ENCODE assay signal across 8 cellular contexts in genomic region chr1:233790662-233791371, GRCh38.
DNase-seq lines count a peak whose midpoint lies in the region; ATAC-seq and TF ChIP-seq lines count a peak whose summit lies in the region.

No MANE protein-coding gene starts in this region.

- H3K27me3 Mint-ChIP-seq in neural crest cell (ENCODE audit: low read depth), result peaks cover 10% of the 10 kb centered on the region

- peak; percentile 94 for ATAC-seq in GM19452 (IDR thresholded peaks at IDR 0.05; ENCODE audit: unreplicated experiment)
- peak; percentile 94 for ATAC-seq in HG03565 (IDR thresholded peaks at IDR 0.05; ENCODE audit: unreplicated experiment)
- ATAC-seq in HG03196 (IDR thresholded peaks at IDR 0.05; ENCODE audit: unreplicated experiment), result no peak

- H3K4me3 Mint-ChIP-seq in neural crest cell, result no peak overlapping the region

- peaks cover 9% of the 10 kb centered on the region for H3K9me3 Mint-ChIP-seq in neural crest cell

- no peaks in the 10 kb centered on the region for H3K36me3 Mint-ChIP-seq in neural crest cell (ENCODE audit: low read depth)

- H3K4me1 Mint-ChIP-seq in neural crest cell, result no peaks in the 10 kb centered on the region

- TF ChIP-seq CTCF in fibroblast of the aortic adventitia (IDR thresholded peaks at IDR 0.05; ENCODE audit: insufficient read depth, low read length) (peak; percentile 94), neural crest cell (conservative IDR thresholded peaks at IDR 0.05) (peak; percentile 94)

- DNase-seq in DMS 273 treated with DMSO at 0.1 percent for 48 hours (lab: John Stamatoyannopoulos, UW) (peak; percentile 42), NCI-H748 (lab: John Stamatoyannopoulos, UW; ENCODE audit: unreplicated experiment) (peak; percentile 51), activated T-cell treated with anti-CD3 and anti-CD28 coated beads for 4 hours (peak; percentile 1), fibroblast of the aortic adventitia (ENCODE audit: low read depth) (peak; percentile 71), neural crest cell (ENCODE audit: low read depth, low spot score) (peak; percentile 38)

- H3K4me3 ChIP-seq in fibroblast of the aortic adventitia (ENCODE audit: low read depth, low read length), result no peak overlapping the region

- no peak overlapping the region for H3K27ac Mint-ChIP-seq in neural crest cell (ENCODE audit: unreplicated experiment)

Comparison
In these comparisons a context has a peak if more than half of its experiments do, and no peak if none do; other contexts are left out.
1. DNase-seq: peak in every context shown above with its lines; median percentile 71 in fibroblast of the aortic adventitia; 51 in NCI-H748; 42 in DMS 273 treated with DMSO at 0.1 percent for 48 hours; 38 in neural crest cell; 1 in activated T-cell treated with anti-CD3 and anti-CD28 coated beads for 4 hours.